Comparison of ENCODE assay signal across 1 cellular context in the genomic region with DNA sequence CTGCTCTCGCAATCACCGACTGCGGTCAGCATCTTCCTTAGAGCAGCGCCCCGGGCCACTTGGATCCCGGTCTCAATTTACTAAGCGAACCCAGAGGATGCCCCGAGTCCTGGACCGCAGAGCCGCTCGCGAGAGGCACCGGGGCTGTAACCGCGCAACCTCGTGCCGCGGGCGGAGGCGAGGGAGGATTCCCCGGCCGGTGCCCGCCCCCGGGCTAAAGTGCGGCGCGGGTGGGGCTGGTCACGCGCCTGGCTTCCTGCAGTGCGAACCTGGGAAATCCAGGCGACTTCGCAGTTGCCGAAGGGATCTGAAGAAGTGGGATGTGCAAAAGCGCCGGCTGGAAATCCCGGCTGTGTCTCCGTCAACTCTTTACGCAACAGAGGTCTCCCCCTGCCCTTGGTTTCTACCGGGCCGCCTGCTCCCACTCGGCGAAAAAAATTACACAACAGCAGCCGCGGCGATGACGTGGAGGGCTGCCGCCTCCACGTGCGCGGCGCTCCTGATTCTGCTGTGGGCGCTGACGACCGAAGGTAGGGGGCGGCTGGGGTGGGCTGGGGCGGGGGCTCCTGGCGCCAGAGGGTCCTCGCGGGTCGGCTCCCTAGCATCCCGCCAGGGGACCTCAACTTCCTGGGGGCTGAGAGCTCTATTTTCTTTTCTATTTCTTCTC.
A peak's percentile ranks its signal among the peaks of the same experiment; 100 is the strongest.
TF ChIP-seq lines count a peak whose summit lies in the region.

A gene with protein sequence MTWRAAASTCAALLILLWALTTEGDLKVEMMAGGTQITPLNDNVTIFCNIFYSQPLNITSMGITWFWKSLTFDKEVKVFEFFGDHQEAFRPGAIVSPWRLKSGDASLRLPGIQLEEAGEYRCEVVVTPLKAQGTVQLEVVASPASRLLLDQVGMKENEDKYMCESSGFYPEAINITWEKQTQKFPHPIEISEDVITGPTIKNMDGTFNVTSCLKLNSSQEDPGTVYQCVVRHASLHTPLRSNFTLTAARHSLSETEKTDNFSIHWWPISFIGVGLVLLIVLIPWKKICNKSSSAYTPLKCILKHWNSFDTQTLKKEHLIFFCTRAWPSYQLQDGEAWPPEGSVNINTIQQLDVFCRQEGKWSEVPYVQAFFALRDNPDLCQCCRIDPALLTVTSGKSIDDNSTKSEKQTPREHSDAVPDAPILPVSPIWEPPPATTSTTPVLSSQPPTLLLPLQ (plus strand): TSS at position 291 of the 667 bp plus-strand sequence. CDS start 170 bp downstream, at position 461.

TF ChIP-seq in K562, 482 proteins besides CTCF, POLR2A, EP300 and RAD21 (continued from another document):
- TF ChIP-seq, protein P1, sequence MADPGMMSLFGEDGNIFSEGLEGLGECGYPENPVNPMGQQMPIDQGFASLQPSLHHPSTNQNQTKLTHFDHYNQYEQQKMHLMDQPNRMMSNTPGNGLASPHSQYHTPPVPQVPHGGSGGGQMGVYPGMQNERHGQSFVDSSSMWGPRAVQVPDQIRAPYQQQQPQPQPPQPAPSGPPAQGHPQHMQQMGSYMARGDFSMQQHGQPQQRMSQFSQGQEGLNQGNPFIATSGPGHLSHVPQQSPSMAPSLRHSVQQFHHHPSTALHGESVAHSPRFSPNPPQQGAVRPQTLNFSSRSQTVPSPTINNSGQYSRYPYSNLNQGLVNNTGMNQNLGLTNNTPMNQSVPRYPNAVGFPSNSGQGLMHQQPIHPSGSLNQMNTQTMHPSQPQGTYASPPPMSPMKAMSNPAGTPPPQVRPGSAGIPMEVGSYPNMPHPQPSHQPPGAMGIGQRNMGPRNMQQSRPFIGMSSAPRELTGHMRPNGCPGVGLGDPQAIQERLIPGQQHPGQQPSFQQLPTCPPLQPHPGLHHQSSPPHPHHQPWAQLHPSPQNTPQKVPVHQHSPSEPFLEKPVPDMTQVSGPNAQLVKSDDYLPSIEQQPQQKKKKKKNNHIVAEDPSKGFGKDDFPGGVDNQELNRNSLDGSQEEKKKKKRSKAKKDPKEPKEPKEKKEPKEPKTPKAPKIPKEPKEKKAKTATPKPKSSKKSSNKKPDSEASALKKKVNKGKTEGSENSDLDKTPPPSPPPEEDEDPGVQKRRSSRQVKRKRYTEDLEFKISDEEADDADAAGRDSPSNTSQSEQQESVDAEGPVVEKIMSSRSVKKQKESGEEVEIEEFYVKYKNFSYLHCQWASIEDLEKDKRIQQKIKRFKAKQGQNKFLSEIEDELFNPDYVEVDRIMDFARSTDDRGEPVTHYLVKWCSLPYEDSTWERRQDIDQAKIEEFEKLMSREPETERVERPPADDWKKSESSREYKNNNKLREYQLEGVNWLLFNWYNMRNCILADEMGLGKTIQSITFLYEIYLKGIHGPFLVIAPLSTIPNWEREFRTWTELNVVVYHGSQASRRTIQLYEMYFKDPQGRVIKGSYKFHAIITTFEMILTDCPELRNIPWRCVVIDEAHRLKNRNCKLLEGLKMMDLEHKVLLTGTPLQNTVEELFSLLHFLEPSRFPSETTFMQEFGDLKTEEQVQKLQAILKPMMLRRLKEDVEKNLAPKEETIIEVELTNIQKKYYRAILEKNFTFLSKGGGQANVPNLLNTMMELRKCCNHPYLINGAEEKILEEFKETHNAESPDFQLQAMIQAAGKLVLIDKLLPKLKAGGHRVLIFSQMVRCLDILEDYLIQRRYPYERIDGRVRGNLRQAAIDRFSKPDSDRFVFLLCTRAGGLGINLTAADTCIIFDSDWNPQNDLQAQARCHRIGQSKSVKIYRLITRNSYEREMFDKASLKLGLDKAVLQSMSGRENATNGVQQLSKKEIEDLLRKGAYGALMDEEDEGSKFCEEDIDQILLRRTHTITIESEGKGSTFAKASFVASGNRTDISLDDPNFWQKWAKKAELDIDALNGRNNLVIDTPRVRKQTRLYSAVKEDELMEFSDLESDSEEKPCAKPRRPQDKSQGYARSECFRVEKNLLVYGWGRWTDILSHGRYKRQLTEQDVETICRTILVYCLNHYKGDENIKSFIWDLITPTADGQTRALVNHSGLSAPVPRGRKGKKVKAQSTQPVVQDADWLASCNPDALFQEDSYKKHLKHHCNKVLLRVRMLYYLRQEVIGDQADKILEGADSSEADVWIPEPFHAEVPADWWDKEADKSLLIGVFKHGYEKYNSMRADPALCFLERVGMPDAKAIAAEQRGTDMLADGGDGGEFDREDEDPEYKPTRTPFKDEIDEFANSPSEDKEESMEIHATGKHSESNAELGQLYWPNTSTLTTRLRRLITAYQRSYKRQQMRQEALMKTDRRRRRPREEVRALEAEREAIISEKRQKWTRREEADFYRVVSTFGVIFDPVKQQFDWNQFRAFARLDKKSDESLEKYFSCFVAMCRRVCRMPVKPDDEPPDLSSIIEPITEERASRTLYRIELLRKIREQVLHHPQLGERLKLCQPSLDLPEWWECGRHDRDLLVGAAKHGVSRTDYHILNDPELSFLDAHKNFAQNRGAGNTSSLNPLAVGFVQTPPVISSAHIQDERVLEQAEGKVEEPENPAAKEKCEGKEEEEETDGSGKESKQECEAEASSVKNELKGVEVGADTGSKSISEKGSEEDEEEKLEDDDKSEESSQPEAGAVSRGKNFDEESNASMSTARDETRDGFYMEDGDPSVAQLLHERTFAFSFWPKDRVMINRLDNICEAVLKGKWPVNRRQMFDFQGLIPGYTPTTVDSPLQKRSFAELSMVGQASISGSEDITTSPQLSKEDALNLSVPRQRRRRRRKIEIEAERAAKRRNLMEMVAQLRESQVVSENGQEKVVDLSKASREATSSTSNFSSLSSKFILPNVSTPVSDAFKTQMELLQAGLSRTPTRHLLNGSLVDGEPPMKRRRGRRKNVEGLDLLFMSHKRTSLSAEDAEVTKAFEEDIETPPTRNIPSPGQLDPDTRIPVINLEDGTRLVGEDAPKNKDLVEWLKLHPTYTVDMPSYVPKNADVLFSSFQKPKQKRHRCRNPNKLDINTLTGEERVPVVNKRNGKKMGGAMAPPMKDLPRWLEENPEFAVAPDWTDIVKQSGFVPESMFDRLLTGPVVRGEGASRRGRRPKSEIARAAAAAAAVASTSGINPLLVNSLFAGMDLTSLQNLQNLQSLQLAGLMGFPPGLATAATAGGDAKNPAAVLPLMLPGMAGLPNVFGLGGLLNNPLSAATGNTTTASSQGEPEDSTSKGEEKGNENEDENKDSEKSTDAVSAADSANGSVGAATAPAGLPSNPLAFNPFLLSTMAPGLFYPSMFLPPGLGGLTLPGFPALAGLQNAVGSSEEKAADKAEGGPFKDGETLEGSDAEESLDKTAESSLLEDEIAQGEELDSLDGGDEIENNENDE (IDR thresholded peaks at IDR 0.05; ENCODE audit: low read depth, low read length) = no peak
- TF ChIP-seq ZNF830 (CRISPR knock-in tag; IDR thresholded peaks at IDR 0.05) (no peak), MECOM (CRISPR knock-in tag; IDR thresholded peaks at IDR 0.05) (no peak), ZNF239 (CRISPR knock-in tag; IDR thresholded peaks at IDR 0.05) (no peak), TOE1 (IDR thresholded peaks at IDR 0.05; ENCODE audit: borderline replicate concordance) (peak; percentile 84; the same call in 1 of the 2 replicates), TOE1 (CRISPR knock-in tag; IDR thresholded peaks at IDR 0.05; ENCODE audit: borderline replicate concordance, low read depth) (no peak)
TF ChIP-seq in K562: peak in this region for 88.
